In the genomic region with DNA sequence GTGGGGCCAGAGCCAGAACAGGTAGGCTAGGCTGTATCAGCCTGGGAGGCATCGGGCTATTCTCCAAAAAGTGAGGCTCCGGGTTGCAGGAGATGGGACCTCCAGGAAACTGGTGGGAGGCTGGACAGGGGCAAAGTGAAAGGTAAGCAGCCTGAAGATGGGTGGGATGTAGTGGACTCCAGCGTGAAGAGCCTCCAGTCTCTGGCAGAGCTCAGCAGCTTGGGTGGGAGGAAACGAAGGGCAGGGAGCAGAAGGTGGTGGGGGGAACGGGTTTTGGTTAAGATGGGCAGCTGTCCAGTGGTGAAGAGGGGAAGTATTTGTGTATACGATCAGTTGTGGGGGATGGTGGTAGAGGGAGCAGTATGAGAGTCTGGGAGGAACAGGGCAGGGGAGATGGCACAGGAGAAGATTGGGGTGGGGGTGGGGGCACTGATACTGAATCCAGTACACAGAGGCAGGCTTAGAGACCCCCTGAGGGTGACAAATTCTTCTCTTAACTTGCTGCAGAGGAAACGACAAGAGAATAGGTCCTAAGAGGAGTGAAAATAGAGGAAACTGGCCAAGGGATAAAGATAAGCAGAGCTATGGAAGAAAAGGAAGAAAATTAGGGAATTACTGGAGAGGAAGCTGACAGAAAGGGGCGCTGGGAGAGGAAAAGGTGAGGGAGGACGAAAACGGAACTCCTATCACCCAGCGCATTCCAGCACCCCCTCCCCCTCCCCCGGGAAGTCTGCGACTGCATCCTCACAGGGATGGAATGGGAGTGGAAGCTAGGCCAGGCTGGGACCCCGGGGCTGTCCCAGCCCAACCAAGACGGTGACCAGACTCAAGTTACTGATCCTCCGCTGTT, we compare ENCODE assay signal across 19 cellular contexts. TPM values are rescaled to one million over a fixed set of nuclear protein-coding genes. Genes with fewer than 3 reads are reported as not detected.
DNase-seq lines count a peak whose midpoint lies in the region; ATAC-seq and TF ChIP-seq lines count a peak whose summit lies in the region.
"Had no signal": no experiment of that assay in that cellular context is flagged by ENCODE, and none has a peak within 500 bp of the region (broad histone marks: within the 10 kb centered on the region; RNA-seq: fewer than 3 reads in every experiment).

No MANE protein-coding gene starts in this region.

- CTCF ChIA-PET in CD4-positive, alpha-beta T cell (lab: Charles Lee), result interaction anchor here (1.7 kb wide), 1 partner anchor 14 kb away, joined by 4 read pairs; no protein-coding TSS in a partner anchor

- peaks cover 77% of the 10 kb centered on the region for H3K27me3 Mint-ChIP-seq in CD4-positive, alpha-beta T cell
- peaks cover 63 to 83% of the 10 kb centered on the region in 2 donors for H3K27me3 Mint-ChIP-seq in effector memory CD8-positive, alpha-beta T cell
- peaks cover 59 to 63% of the 10 kb centered on the region in 2 donors for H3K27me3 Mint-ChIP-seq in natural killer cell (ENCODE audit: low read depth in 2 of 2)

- no peaks in the 10 kb centered on the region for H3K36me3 Mint-ChIP-seq in CD4-positive, alpha-beta T cell (ENCODE audit: low read depth)
- H3K36me3 Mint-ChIP-seq in effector memory CD8-positive, alpha-beta T cell (ENCODE audit: insufficient read depth), result peaks cover 6% of the 10 kb centered on the region
- H3K36me3 Mint-ChIP-seq in natural killer cell, result no peaks in the 10 kb centered on the region
- H3K36me3 Mint-ChIP-seq: activated CD4-positive, alpha-beta memory T cell treated with anti-CD3 and anti-CD28 coated beads for 36 hours had no signal

- H3K4me3 ChIP-seq in HUES6 (ENCODE audit: low read depth, low read length), result peak overlapping the region; percentile 72; the same call in 1 of the 2 replicates
- no peak overlapping the region for H3K4me3 ChIP-seq in effector memory CD4-positive, alpha-beta T cell (ENCODE audit: insufficient read depth, low read depth, low read length, poor library complexity, severe bottlenecking)

- H3K27me3 ChIP-seq in CD4-positive, alpha-beta T cell (ENCODE audit: control insufficient read depth, insufficient read depth, low read length), result peaks cover 92% of the 10 kb centered on the region
- peaks cover 99% of the 10 kb centered on the region for H3K27me3 ChIP-seq in HUES6 (ENCODE audit: control insufficient read depth, insufficient read depth, low read length)
- peaks cover 62% of the 10 kb centered on the region for H3K27me3 ChIP-seq in effector memory CD4-positive, alpha-beta T cell (replicated peaks; ENCODE audit: control insufficient read depth, insufficient read depth, low read length, poor library complexity, severe bottlenecking)

- H3K9me3 ChIP-seq in CD4-positive, alpha-beta T cell (ENCODE audit: control insufficient read depth, low read length), result no peaks in the 10 kb centered on the region
- no peaks in the 10 kb centered on the region for H3K9me3 ChIP-seq in HUES6 (ENCODE audit: control insufficient read depth, insufficient read depth, low read depth, low read length)
- no peaks in the 10 kb centered on the region for H3K9me3 ChIP-seq in effector memory CD4-positive, alpha-beta T cell (ENCODE audit: control insufficient read depth, low read length)
- H3K9me3 ChIP-seq: testis had no signal

- H3K4me1 Mint-ChIP-seq in CD4-positive, alpha-beta T cell (ENCODE audit: low read depth), result peaks cover 26% of the 10 kb centered on the region
- peaks cover 11 to 20% of the 10 kb centered on the region in 2 donors for H3K4me1 Mint-ChIP-seq in effector memory CD8-positive, alpha-beta T cell (ENCODE audit: low read depth in 2 of 2)
- peaks cover 0 to 38% of the 10 kb centered on the region in 2 donors for H3K4me1 Mint-ChIP-seq in natural killer cell

- no peak overlapping the region for H3K27ac Mint-ChIP-seq in CD4-positive, alpha-beta T cell
- no peak overlapping the region for H3K27ac Mint-ChIP-seq in effector memory CD8-positive, alpha-beta T cell
- H3K27ac Mint-ChIP-seq in natural killer cell, result no peak overlapping the region
- H3K27ac Mint-ChIP-seq: activated CD4-positive, alpha-beta memory T cell treated with anti-CD3 and anti-CD28 coated beads for 36 hours had no signal

- TF ChIP-seq CTCF in CD4-positive, alpha-beta T cell (IDR thresholded peaks at IDR 0.05), result no peak
- no peak for TF ChIP-seq CTCF in natural killer cell (IDR thresholded peaks at IDR 0.05)

- H3K27ac ChIP-seq in CD4-positive, alpha-beta T cell (ENCODE audit: low read depth, low read length), result no peak overlapping the region
- H3K27ac ChIP-seq in HUES6 (ENCODE audit: low read depth, low read length), result no peak overlapping the region
- H3K27ac ChIP-seq in effector memory CD4-positive, alpha-beta T cell (ENCODE audit: insufficient read depth, low read length, poor library complexity, severe bottlenecking), result no peak overlapping the region
- H3K27ac ChIP-seq: SK-N-MC, testis had no signal

- H3K4me1 ChIP-seq in HUES6 (ENCODE audit: control insufficient read depth, insufficient read depth, low read length), result peaks cover 21% of the 10 kb centered on the region
- H3K4me1 ChIP-seq in effector memory CD4-positive, alpha-beta T cell (ENCODE audit: control insufficient read depth, insufficient read depth, low read length, poor library complexity, severe bottlenecking), result peaks cover 43% of the 10 kb centered on the region

- H3K9me3 Mint-ChIP-seq in CD4-positive, alpha-beta T cell, result no peaks in the 10 kb centered on the region
- no peaks in the 10 kb centered on the region for H3K9me3 Mint-ChIP-seq in effector memory CD8-positive, alpha-beta T cell
- H3K9me3 Mint-ChIP-seq in natural killer cell, result no peaks in the 10 kb centered on the region
- H3K9me3 Mint-ChIP-seq: activated CD4-positive, alpha-beta memory T cell treated with anti-CD3 and anti-CD28 coated beads for 36 hours had no signal

- H3K36me3 ChIP-seq in HUES6 (ENCODE audit: control insufficient read depth, insufficient read depth, low read length), result no peaks in the 10 kb centered on the region
- H3K36me3 ChIP-seq in effector memory CD4-positive, alpha-beta T cell (ENCODE audit: control insufficient read depth, insufficient read depth, low read length), result no peaks in the 10 kb centered on the region

- no peak for DNase-seq in CD4-positive, alpha-beta T cell
- DNase-seq in effector memory CD8-positive, alpha-beta T cell, result no peak
- no peak for DNase-seq in natural killer cell
- no peak for DNase-seq in NCI-H446 (lab: John Stamatoyannopoulos, UW)
- DNase-seq in effector memory CD4-positive, alpha-beta T cell, result no peak
- no peak for DNase-seq in NCI-H146 treated with DMSO at 0.1 percent for 48 hours (lab: John Stamatoyannopoulos, UW; ENCODE audit: unreplicated experiment)
- no peak for DNase-seq in SIG-M5 treated with dmso at 0.1 percent for 504 hours (lab: John Stamatoyannopoulos, UW; ENCODE audit: unreplicated experiment)
- DNase-seq: central memory CD4-positive, alpha-beta T cell; MV-4-11; NCI-H748 treated with DMSO at 0.1 percent for 48 hours; PC-3; small intestine; stimulated activated CD4-positive, alpha-beta T cell treated with anti-CD3 and anti-CD28 coated beads, Interleukin-4, amount 100 ng/mL, for 24 hours had no signal

- H3K4me3 Mint-ChIP-seq in CD4-positive, alpha-beta T cell, result peak overlapping the region; percentile 67
- H3K4me3 Mint-ChIP-seq in effector memory CD8-positive, alpha-beta T cell, result peak overlapping the region; percentile 28 to 72
- peak overlapping the region; percentile 49 for H3K4me3 Mint-ChIP-seq in natural killer cell
- H3K4me3 Mint-ChIP-seq: activated CD4-positive, alpha-beta memory T cell treated with anti-CD3 and anti-CD28 coated beads for 36 hours had no signal

- no peak overlapping the region for H3K9ac ChIP-seq in HUES6 (ENCODE audit: low read length)

- POLR2A ChIA-PET in CD4-positive, alpha-beta T cell (lab: Charles Lee), result no interaction called here

- no peak for ATAC-seq in CD4-positive, alpha-beta T cell (ENCODE audit: poor library complexity)
- ATAC-seq in effector memory CD8-positive, alpha-beta T cell (replicated peaks), result no peak
- ATAC-seq in natural killer cell, result no peak
- ATAC-seq: left lobe of liver, PC-3 had no signal

- intact Hi-C loops in CD4-positive, alpha-beta T cell (cut with DNase I, micrococcal nuclease), result no loop called here
- intact Hi-C loops in natural killer cell (cut with micrococcal nuclease), result no loop called here

RNA-seq across cellular contexts. Expression of gene EMX1, which starts 2.9 kb away (rescaled TPM):
- total RNA-seq in CD4-positive, alpha-beta T cell, result not detected
- total RNA-seq in natural killer cell, result not detected
- total RNA-seq: activated CD4-positive, alpha-beta memory T cell treated with anti-CD3 and anti-CD28 coated beads for 36 hours; PC-3; posterior vena cava had no signal

RNA-seq across cellular contexts. Expression of gene SPR, which starts 27.2 kb away (rescaled TPM):
- total RNA-seq in CD4-positive, alpha-beta T cell, result not detected
- total RNA-seq in natural killer cell, result 1 to 10 TPM in 1 of 3 donors, under 1 TPM in 2; 0.16 to 1.7 (median 0.34) TPM
